In genomic region chr15:37820380-37821128, GRCh38 we compare ENCODE assay signal across 31 cellular contexts.
"Had no signal": no experiment of that assay in that cellular context is flagged by ENCODE, and none has a peak within 500 bp of the region (broad histone marks: within the 10 kb centered on the region; RNA-seq: fewer than 3 reads in every experiment).

No MANE protein-coding gene starts in this region.

- H3K27me3 ChIP-seq: ascending aorta, cardiac muscle cell, MG63 had no signal

- FAIRE-seq: RCC 7860, TTC549 had no signal

- DNase-seq: activated CD4-positive, alpha-beta T cell treated with anti-CD3 and anti-CD28 coated beads, Interleukin-2, amount 10 ng/mL, durations not matched to agents 24 days and 14 days; activated CD4-positive, alpha-beta T cell treated with anti-CD3 and anti-CD28 coated beads, Interleukin-2, amount 50 U/mL, for 4 hours; activated CD8-positive, alpha-beta T cell treated with anti-CD3 and anti-CD28 coated beads for 36 hours; activated gamma-delta T cell; activated naive CD4-positive, alpha-beta T cell treated with Interleukin-2 at 50 U/mL for 16 hours; activated naive CD8-positive, alpha-beta T cell treated with anti-CD3 and anti-CD28 coated beads, Interleukin-2, amount 10 ng/mL, durations not matched to agents 7 days and 5 days; activated T-cell treated with anti-CD3 and anti-CD28 coated beads, Interleukin-2, amount 50 U/mL, for 1 hour; activated T-cell treated with anti-CD3 and anti-CD28 coated beads, Interleukin-2, amount 50 U/mL, for 72 hours; amygdala; Kasumi-1; KG1; MG63; NCI-H1048; NCI-H1105 treated with DMSO at 0.1 percent for 48 hours; NCI-H1436; NCI-H187; NCI-H2029 treated with DMSO at 0.1 percent for 48 hours; NCI-H2107; NCI-H2171; NCI-H510A; NCI-H526; NCI-H748 treated with DMSO at 0.1 percent for 48 hours; NK-92 treated with Interleukin-12 subunit alpha and Interleukin-12 subunit beta, amount 100 ng/mL, for 24 hours; PC-9; SIG-M5 had no signal

- H3K27ac ChIP-seq: ascending aorta, cardiac muscle cell, PC-9, RWPE1 had no signal

- H3K36me3 ChIP-seq: ascending aorta, cardiac muscle cell, MG63 had no signal

- H3K9me3 ChIP-seq: ascending aorta, MG63 had no signal

- H3K4me3 ChIP-seq: ascending aorta, cardiac muscle cell, MG63, PC-9 had no signal

- H3K4me1 ChIP-seq: ascending aorta had no signal

- ATAC-seq: activated CD8-positive, alpha-beta T cell treated with anti-CD3 and anti-CD28 coated beads for 36 hours; activated T-cell treated with anti-CD3 and anti-CD28 coated beads, Interleukin-2, amount 50 U/mL, for 72 hours; Right ventricle myocardium inferior had no signal

- H2AFZ ChIP-seq: PC-9 had no signal
